1 cellular context compared by ENCODE assay signal in the genomic region with DNA sequence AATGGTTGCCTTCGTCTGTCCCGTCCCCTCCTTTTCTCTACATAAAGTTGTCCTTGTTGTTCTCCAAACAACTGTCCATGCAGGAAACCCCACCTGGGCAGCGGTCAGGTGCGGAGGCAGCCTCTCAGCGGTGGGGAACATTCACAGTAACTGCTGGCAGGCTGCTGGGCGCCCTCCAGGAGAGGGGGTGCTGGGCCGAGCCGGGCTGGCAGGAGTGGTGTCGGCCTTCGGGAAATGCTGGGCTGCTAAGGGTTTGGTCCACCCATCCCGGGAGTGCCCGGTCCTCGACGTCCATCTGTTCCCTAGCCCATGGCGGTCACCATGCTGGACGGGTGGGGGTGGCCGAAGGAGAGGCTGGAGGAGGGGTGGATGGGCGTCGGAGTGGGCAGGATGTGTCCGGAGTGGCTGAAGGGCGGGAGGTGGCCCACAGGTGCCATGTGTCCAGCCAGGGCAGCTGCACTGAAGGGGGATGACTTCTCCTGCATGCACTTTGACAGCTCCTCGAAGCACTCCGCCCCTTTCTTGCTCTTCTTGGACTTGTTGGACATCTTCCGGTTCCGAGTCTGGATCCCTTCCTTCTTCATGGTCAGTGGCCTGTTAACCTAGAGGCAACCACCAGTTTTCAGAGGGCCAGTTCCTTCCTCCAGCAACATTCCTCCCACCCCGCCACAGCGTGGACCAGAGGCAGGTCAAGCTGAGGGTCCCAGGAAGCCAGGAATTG.
TF ChIP-seq lines count a peak whose summit lies in the region.

No MANE protein-coding gene starts in this region.

TF ChIP-seq in IMR-90, 13 proteins besides CTCF, POLR2A, EP300 and RAD21:
- TF ChIP-seq CHD1 (IDR thresholded peaks at IDR 0.05; ENCODE audit: low read depth, low read length), result no peak
- TF ChIP-seq, protein P1, sequence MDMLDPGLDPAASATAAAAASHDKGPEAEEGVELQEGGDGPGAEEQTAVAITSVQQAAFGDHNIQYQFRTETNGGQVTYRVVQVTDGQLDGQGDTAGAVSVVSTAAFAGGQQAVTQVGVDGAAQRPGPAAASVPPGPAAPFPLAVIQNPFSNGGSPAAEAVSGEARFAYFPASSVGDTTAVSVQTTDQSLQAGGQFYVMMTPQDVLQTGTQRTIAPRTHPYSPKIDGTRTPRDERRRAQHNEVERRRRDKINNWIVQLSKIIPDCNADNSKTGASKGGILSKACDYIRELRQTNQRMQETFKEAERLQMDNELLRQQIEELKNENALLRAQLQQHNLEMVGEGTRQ (IDR thresholded peaks at IDR 0.05; ENCODE audit: low read depth, low read length), result no peak
- TF ChIP-seq, protein P2, sequence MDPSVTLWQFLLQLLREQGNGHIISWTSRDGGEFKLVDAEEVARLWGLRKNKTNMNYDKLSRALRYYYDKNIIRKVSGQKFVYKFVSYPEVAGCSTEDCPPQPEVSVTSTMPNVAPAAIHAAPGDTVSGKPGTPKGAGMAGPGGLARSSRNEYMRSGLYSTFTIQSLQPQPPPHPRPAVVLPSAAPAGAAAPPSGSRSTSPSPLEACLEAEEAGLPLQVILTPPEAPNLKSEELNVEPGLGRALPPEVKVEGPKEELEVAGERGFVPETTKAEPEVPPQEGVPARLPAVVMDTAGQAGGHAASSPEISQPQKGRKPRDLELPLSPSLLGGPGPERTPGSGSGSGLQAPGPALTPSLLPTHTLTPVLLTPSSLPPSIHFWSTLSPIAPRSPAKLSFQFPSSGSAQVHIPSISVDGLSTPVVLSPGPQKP (IDR thresholded peaks at IDR 0.05; ENCODE audit: borderline replicate concordance, low read depth, low read length), result no peak
- TF ChIP-seq NFE2L2 (IDR thresholded peaks at IDR 0.05; ENCODE audit: low read depth, low read length), result no peak
- no peak for TF ChIP-seq FOS (IDR thresholded peaks at IDR 0.05; ENCODE audit: low read depth, low read length)
- no peak for TF ChIP-seq MAZ (IDR thresholded peaks at IDR 0.05; ENCODE audit: borderline replicate concordance, low read depth, low read length)
- no peak for TF ChIP-seq CEBPB (IDR thresholded peaks at IDR 0.05; ENCODE audit: low read depth, low read length)
- TF ChIP-seq MXI1 (IDR thresholded peaks at IDR 0.05; ENCODE audit: borderline replicate concordance, low read depth, low read length), result no peak
- no peak for TF ChIP-seq BHLHE40 (IDR thresholded peaks at IDR 0.05; ENCODE audit: low read depth, low read length)
- no peak for TF ChIP-seq RFX5 (IDR thresholded peaks at IDR 0.05; ENCODE audit: low read depth, low read length)
- no peak for TF ChIP-seq MAFK (IDR thresholded peaks at IDR 0.05; ENCODE audit: low read depth, low read length)
- TF ChIP-seq RCOR1 (IDR thresholded peaks at IDR 0.05; ENCODE audit: insufficient replicate concordance, low read length), result no peak
- TF ChIP-seq SMC3 (IDR thresholded peaks at IDR 0.05; ENCODE audit: low read depth, low read length), result no peak
TF ChIP-seq in IMR-90: peak in this region for 0.
